ENCODE assay signal across 13 cellular contexts in genomic region chr18:9653390-9653789, GRCh38. TPM values are rescaled to one million over a fixed set of nuclear protein-coding genes. Genes with fewer than 3 reads are reported as not detected.
DNase-seq lines count a peak whose midpoint lies in the region; ATAC-seq and TF ChIP-seq lines count a peak whose summit lies in the region.
"Had no signal": no experiment of that assay in that cellular context is flagged by ENCODE, and none has a peak within 500 bp of the region (broad histone marks: within the 10 kb centered on the region; RNA-seq: fewer than 3 reads in every experiment).

No MANE protein-coding gene starts in this region.

- H3K9me2 ChIP-seq in HCT116 (ENCODE audit: insufficient read depth): no peaks in the 10 kb centered on the region

- no peak for ATAC-seq in HCT116
- ATAC-seq: activated T-helper 17 cell treated with anti-CD3 and anti-CD28 coated beads, Interleukin-2, amount 50 U/mL, for 72 hours had no signal

- no peak for TF ChIP-seq CTCF in HCT116 (IDR thresholded peaks at IDR 0.05 in 2 of 3, conservative IDR thresholded peaks at IDR 0.05 in 1 of 3; ENCODE audit: borderline replicate concordance in 1 of 3, insufficient read depth in 1 of 3, low read depth in 2 of 3, low read length in 2 of 3)

- no TSS peak for BruUV-seq in HCT116 (replicated peaks; lab: Mats Ljungman, UMichigan)

- H3K36me3 ChIP-seq in HCT116 (ENCODE audit: control insufficient read depth in 1 of 2, insufficient read depth in 2 of 2, low read length in 2 of 2): no peaks in the 10 kb centered on the region
- H3K36me3 ChIP-seq in adipocyte (ENCODE audit: control insufficient read depth, insufficient read depth, low read length, severe bottlenecking): no peaks in the 10 kb centered on the region
- H3K36me3 ChIP-seq: vagina had no signal

- H3K9ac ChIP-seq in HCT116 (ENCODE audit: low read length): no peak overlapping the region
- H3K9ac ChIP-seq in adipocyte (ENCODE audit: low read length): no peak overlapping the region

- H3K9me3 ChIP-seq in HCT116 (ENCODE audit: control insufficient read depth in 1 of 2, insufficient read depth in 1 of 2, low read depth in 1 of 2, low read length in 2 of 2) (no peaks in the 10 kb centered on the region), adipocyte (ENCODE audit: control insufficient read depth, low read length) (no peaks in the 10 kb centered on the region)
- H3K9me3 ChIP-seq: Caco-2, vagina had no signal

- no peak overlapping the region for H3K4me2 ChIP-seq in HCT116 (ENCODE audit: low read length)

- RAD21 ChIA-PET in HCT116 (lab: Charles Lee; ENCODE audit: low non-redundant PET in 1 of 2, low total read pairs in 2 of 2, uncharacterized antibody in 2 of 2, unreplicated experiment in 2 of 2): no interaction called here

- TF ChIP-seq POLR2A in HCT116 (IDR thresholded peaks at IDR 0.05; ENCODE audit: borderline replicate concordance, extremely low read depth, insufficient read depth, insufficient read length): no peak

- peaks cover 4 to 27% of the 10 kb centered on the region in 2 experiments; a peak in 3 of 4 replicates for H3K4me1 ChIP-seq in HCT116 (ENCODE audit: control insufficient read depth in 1 of 2, insufficient read depth in 2 of 2, low read length in 2 of 2)
- H3K4me1 ChIP-seq in adipocyte (ENCODE audit: control insufficient read depth, insufficient read depth, low read length): no peaks in the 10 kb centered on the region
- H3K4me1 ChIP-seq: vagina had no signal

- no peak overlapping the region for H3K4me3 ChIP-seq in HCT116 (replicated peaks in 1 of 2; ENCODE audit: low read depth in 1 of 2, low read length in 2 of 2)
- no peak overlapping the region for H3K4me3 ChIP-seq in adipocyte (ENCODE audit: low read length)
- H3K4me3 ChIP-seq: vagina had no signal

- H3K27ac ChIP-seq in HCT116 (ENCODE audit: low read depth, low read length): no peak overlapping the region
- H3K27ac ChIP-seq: vagina had no signal

- intact Hi-C loops in HCT116 (cut with micrococcal nuclease): no loop called here

- peak overlapping the region; percentile 57 for H2AFZ ChIP-seq in HCT116 (ENCODE audit: low read depth, low read length, poor library complexity, severe bottlenecking)

- no peak for TF ChIP-seq RAD21 in HCT116 (IDR thresholded peaks at IDR 0.05; ENCODE audit: low read depth)

- H3K79me2 ChIP-seq in HCT116 (ENCODE audit: insufficient read depth, low read length): no peaks in the 10 kb centered on the region

- no peak for DNase-seq in HCT116 (ENCODE audit: low read depth, low spot score)
- peak; percentile 41 for DNase-seq in adipocyte (ENCODE audit: low read depth)
- peak; percentile 100 for DNase-seq in foreskin melanocyte
- DNase-seq in pulmonary artery endothelial cell (ENCODE audit: low read depth, low spot score): peak; percentile 53
- DNase-seq in GM19238 (ENCODE audit: insufficient read length, low spot score): no peak
- no peak for DNase-seq in NCI-H2171 treated with DMSO at 0.1 percent for 48 hours (lab: John Stamatoyannopoulos, UW)
- no peak for DNase-seq in 8988T
- DNase-seq in stimulated activated CD4-positive, alpha-beta T cell treated with anti-CD3 and anti-CD28 coated beads, Interleukin-15, amount 100 ng/mL, for 24 hours: no peak
- DNase-seq: Caco-2, NCI-H2227 treated with DMSO at 0.1 percent for 48 hours, T-helper 9 cell had no signal

- no peaks in the 10 kb centered on the region for H3K27me3 ChIP-seq in HCT116 (ENCODE audit: insufficient read depth, low read length)
- H3K27me3 ChIP-seq in adipocyte (replicated peaks; ENCODE audit: control insufficient read depth, insufficient read depth, low read length): no peaks in the 10 kb centered on the region
- H3K27me3 ChIP-seq: vagina had no signal

- POLR2A ChIA-PET in HCT116 (lab: Charles Lee): no interaction called here

- CTCF ChIA-PET in HCT116 (lab: Charles Lee): no interaction called here

- H4K20me1 ChIP-seq in HCT116 (ENCODE audit: insufficient read depth): no peaks in the 10 kb centered on the region

TF ChIP-seq in HCT116, 20 proteins besides CTCF, POLR2A, EP300 and RAD21:
- TF ChIP-seq ZNF274 (IDR thresholded peaks at IDR 0.05; ENCODE audit: low read depth, low read length): no peak
- TF ChIP-seq CEBPB (IDR thresholded peaks at IDR 0.05; ENCODE audit: low read depth): no peak

RNA-seq across cellular contexts. Expression of gene PPP4R1, which starts 39.0 kb away (rescaled TPM):
- total RNA-seq in HCT116 (2021; ENCODE audit: unreplicated experiment) (66.7 TPM), pulmonary artery endothelial cell (137 and 162 TPM in 2 replicates)
- polyA plus RNA-seq in HCT116 (2012): 35.7 and 39.8 TPM in 2 replicates

RNA-seq across cellular contexts. Expression of gene RAB31, which starts 54.7 kb away (rescaled TPM):
- total RNA-seq in HCT116 (2021; ENCODE audit: unreplicated experiment) (46.9 TPM), pulmonary artery endothelial cell (30.8 and 32.7 TPM in 2 replicates)
- polyA plus RNA-seq in HCT116 (2012): 17.8 and 18.6 TPM in 2 replicates

Comparison
In these comparisons a context has a peak if more than half of its experiments do, and no peak if none do; other contexts are left out.
1. DNase-seq: peak in adipocyte (single experiment), foreskin melanocyte (single experiment) and pulmonary artery endothelial cell (single experiment); none in HCT116 (single experiment), GM19238 (single experiment), NCI-H2171 treated with DMSO at 0.1 percent for 48 hours (single experiment), 8988T (single experiment) and stimulated activated CD4-positive, alpha-beta T cell treated with anti-CD3 and anti-CD28 coated beads, Interleukin-15, amount 100 ng/mL, for 24 hours (single experiment).